Comparison of ENCODE assay signal across 8 cellular contexts in genomic region chr5:151051066-151051930, GRCh38. TPM values are rescaled to one million over a fixed set of nuclear protein-coding genes. Genes with fewer than 3 reads are reported as not detected.
A peak's percentile ranks its signal among the peaks of the same experiment; 100 is the strongest.
DNase-seq lines count a peak whose midpoint lies in the region; ATAC-seq and TF ChIP-seq lines count a peak whose summit lies in the region.

No MANE protein-coding gene starts in this region.

- H3K9me3 Mint-ChIP-seq in activated CD8-positive, alpha-beta T cell treated with anti-CD3 and anti-CD28 coated beads for 36 hours = no peaks in the 10 kb centered on the region

- no peaks in the 10 kb centered on the region for H3K27me3 ChIP-seq in effector memory CD4-positive, alpha-beta T cell (replicated peaks; ENCODE audit: control insufficient read depth, insufficient read depth, low read length, poor library complexity, severe bottlenecking)
- H3K27me3 ChIP-seq in mesendoderm (ENCODE audit: insufficient read depth, low read length, poor library complexity) = no peaks in the 10 kb centered on the region

- H3K9ac ChIP-seq in mesendoderm (ENCODE audit: low read length) = no peak overlapping the region

- H2AK5ac ChIP-seq in mesendoderm (ENCODE audit: low read length) = no peak overlapping the region

- TF ChIP-seq CTCF in activated CD8-positive, alpha-beta T cell treated with anti-CD3 and anti-CD28 coated beads for 36 hours (IDR thresholded peaks at IDR 0.05) = peak; percentile 75

- H3K56ac ChIP-seq in mesendoderm (ENCODE audit: low read length) = no peak overlapping the region

- no peaks in the 10 kb centered on the region for H3K79me2 ChIP-seq in mesendoderm (ENCODE audit: control insufficient read depth, insufficient read depth, low read length)

- POLR2A ChIA-PET in activated CD8-positive, alpha-beta T cell treated with anti-CD3 and anti-CD28 coated beads for 36 hours (lab: Charles Lee) = interaction anchor here (0.7 to 2.1 kb wide), 8 partner anchors 14 to 75 kb away, joined by 3 to 7 read pairs (median 4); no protein-coding TSS in a partner anchor

- peaks cover 63% of the 10 kb centered on the region for H3K36me3 Mint-ChIP-seq in activated CD8-positive, alpha-beta T cell treated with anti-CD3 and anti-CD28 coated beads for 36 hours (ENCODE audit: low read depth)

- WGBS in mesendoderm (ENCODE audit: extremely low coverage, insufficient coverage, low lambda C conversion rate) = no CpG with 5 or more reads among the region's 6 CpGs

- no peak overlapping the region for H3K27ac ChIP-seq in effector memory CD4-positive, alpha-beta T cell (ENCODE audit: insufficient read depth, low read length, poor library complexity, severe bottlenecking)
- H3K27ac ChIP-seq in mesendoderm (ENCODE audit: low read depth, low read length) = no peak overlapping the region

- H3K27me3 Mint-ChIP-seq in activated CD8-positive, alpha-beta T cell treated with anti-CD3 and anti-CD28 coated beads for 36 hours = no peaks in the 10 kb centered on the region

- H3K4ac ChIP-seq in mesendoderm (ENCODE audit: low read depth, low read length) = no peak overlapping the region

- DNase-seq in SIG-M5 treated with dmso at 0.1 percent for 504 hours (lab: John Stamatoyannopoulos, UW; ENCODE audit: unreplicated experiment) (peak; percentile 78), SIG-M5 (lab: John Stamatoyannopoulos, UW) (no peak), NCI-H526 treated with DMSO at 0.1 percent for 48 hours (lab: John Stamatoyannopoulos, UW) (peak; percentile 62), mesendoderm (peak; percentile 91)
- peak; percentile 88 for DNase-seq in activated CD8-positive, alpha-beta T cell treated with anti-CD3 and anti-CD28 coated beads for 36 hours
- DNase-seq in effector memory CD4-positive, alpha-beta T cell = peak; percentile 39 to 52 (median 47)
- DNase-seq in stimulated activated CD8-positive, alpha-beta memory T cell treated with anti-CD3 and anti-CD28 coated beads, Interleukin-4, amount 100 ng/mL, for 1 hour (ENCODE audit: low read depth in 2 of 2, low spot score in 1 of 2) = peak; percentile 19 to 46

- H2BK120ac ChIP-seq in mesendoderm (ENCODE audit: low read depth, low read length) = no peak overlapping the region

- no peak overlapping the region for H4K8ac ChIP-seq in mesendoderm (ENCODE audit: low read depth, low read length)

- H3K4me3 ChIP-seq in effector memory CD4-positive, alpha-beta T cell (ENCODE audit: insufficient read depth, low read depth, low read length, poor library complexity, severe bottlenecking) = no peak overlapping the region
- H3K4me3 ChIP-seq in mesendoderm (ENCODE audit: low read length) = no peak overlapping the region

- H3K18ac ChIP-seq in mesendoderm (ENCODE audit: low read length) = no peak overlapping the region

- peaks cover 90% of the 10 kb centered on the region for H3K36me3 ChIP-seq in effector memory CD4-positive, alpha-beta T cell (ENCODE audit: control insufficient read depth, insufficient read depth, low read length)
- H3K36me3 ChIP-seq in mesendoderm (ENCODE audit: control insufficient read depth, insufficient read depth, low read length) = no peaks in the 10 kb centered on the region

- H3K27ac Mint-ChIP-seq in activated CD8-positive, alpha-beta T cell treated with anti-CD3 and anti-CD28 coated beads for 36 hours = peak overlapping the region; percentile 36

- no peak overlapping the region for H2BK15ac ChIP-seq in mesendoderm (replicated peaks; ENCODE audit: low read depth)

- CTCF ChIA-PET in activated CD8-positive, alpha-beta T cell treated with anti-CD3 and anti-CD28 coated beads for 36 hours (lab: Charles Lee) = interaction anchor here (0.6 to 16.1 kb wide), 43 partner anchors 9 to 201 kb away, joined by 3 to 478 read pairs (median 6); partner anchors contain the start of genes ANXA6, GPX3 and TNIP1

- no peak overlapping the region for H3K4me3 Mint-ChIP-seq in activated CD8-positive, alpha-beta T cell treated with anti-CD3 and anti-CD28 coated beads for 36 hours

- H3K4me2 ChIP-seq in mesendoderm (ENCODE audit: low read length) = no peak overlapping the region

- H3K4me1 Mint-ChIP-seq in activated CD8-positive, alpha-beta T cell treated with anti-CD3 and anti-CD28 coated beads for 36 hours (ENCODE audit: low read depth) = peaks cover 12% of the 10 kb centered on the region

- no peak overlapping the region for H3K23ac ChIP-seq in mesendoderm (ENCODE audit: low read length)

- peak; percentile 76 for ATAC-seq in HG02938 (IDR thresholded peaks at IDR 0.05; ENCODE audit: unreplicated experiment)
- peak; percentile 83 for ATAC-seq in activated CD8-positive, alpha-beta T cell treated with anti-CD3 and anti-CD28 coated beads for 36 hours

- H3K4me1 ChIP-seq in effector memory CD4-positive, alpha-beta T cell (ENCODE audit: control insufficient read depth, insufficient read depth, low read length, poor library complexity, severe bottlenecking) = no peaks in the 10 kb centered on the region
- H3K4me1 ChIP-seq in mesendoderm (ENCODE audit: control insufficient read depth, low read depth, low read length) = no peaks in the 10 kb centered on the region

- H4K5ac ChIP-seq in mesendoderm (ENCODE audit: low read length) = no peak overlapping the region

- no peaks in the 10 kb centered on the region for H3K79me1 ChIP-seq in mesendoderm (ENCODE audit: low read length)

- intact Hi-C loops in activated CD8-positive, alpha-beta T cell treated with anti-CD3 and anti-CD28 coated beads for 36 hours (cut with micrococcal nuclease) = loop anchor here (1.0 to 5.0 kb wide), 2 partner anchors 46 to 64 kb away; no protein-coding TSS in a partner anchor

- no peaks in the 10 kb centered on the region for H3K9me3 ChIP-seq in effector memory CD4-positive, alpha-beta T cell (ENCODE audit: control insufficient read depth, low read length)

- no peak overlapping the region for H2BK5ac ChIP-seq in mesendoderm (ENCODE audit: low read length)

RNA-seq across cellular contexts. Expression of gene TNIP1, which starts 29.5 kb away (rescaled TPM):
- 100 to 1,000 TPM; 222 TPM for total RNA-seq in activated CD8-positive, alpha-beta T cell treated with anti-CD3 and anti-CD28 coated beads for 36 hours
- 13.7 TPM for polyA plus RNA-seq in mesendoderm (2013, experiment 1 of 2)
- polyA plus RNA-seq in mesendoderm (2013, experiment 2 of 2) = 14.2 TPM

RNA-seq across cellular contexts. Expression of gene GPX3, which starts 30.9 kb away (rescaled TPM):
- total RNA-seq in activated CD8-positive, alpha-beta T cell treated with anti-CD3 and anti-CD28 coated beads for 36 hours = not detected
- 47.2 TPM for polyA plus RNA-seq in mesendoderm (2013, experiment 1 of 2)
- 46.5 TPM for polyA plus RNA-seq in mesendoderm (2013, experiment 2 of 2)
